Comparison of ENCODE assay signal across 1 cellular context in the genomic region with DNA sequence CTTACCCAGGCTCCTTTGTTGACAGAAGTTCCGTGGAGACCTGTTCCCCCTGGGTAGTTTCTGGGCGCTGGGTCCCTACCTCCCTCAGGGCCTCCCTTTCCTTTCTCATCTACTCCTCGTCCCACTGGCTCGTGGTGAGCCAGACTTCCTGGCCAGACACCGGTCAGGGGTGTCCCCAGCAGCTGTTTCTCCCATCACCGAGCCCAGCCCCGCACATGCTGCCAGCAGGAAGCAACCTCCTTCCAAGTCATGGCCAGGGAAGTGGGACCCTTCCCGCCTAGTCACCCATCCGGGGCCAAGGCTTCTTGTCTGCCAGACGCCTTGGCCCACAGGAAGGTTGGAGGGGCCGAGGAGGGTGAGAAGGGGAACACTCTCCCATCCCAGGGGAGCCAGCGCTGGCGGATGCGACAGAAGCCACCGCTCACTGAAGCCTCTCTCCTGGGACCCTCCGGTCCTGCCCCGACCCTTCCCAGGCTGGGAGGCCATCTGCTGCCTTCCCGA.
TF ChIP-seq lines count a peak whose summit lies in the region.

No MANE protein-coding gene starts in this region.

TF ChIP-seq in WTC11, 78 proteins besides CTCF, POLR2A, EP300 and RAD21 (continued from another document):
- TF ChIP-seq, protein P1, sequence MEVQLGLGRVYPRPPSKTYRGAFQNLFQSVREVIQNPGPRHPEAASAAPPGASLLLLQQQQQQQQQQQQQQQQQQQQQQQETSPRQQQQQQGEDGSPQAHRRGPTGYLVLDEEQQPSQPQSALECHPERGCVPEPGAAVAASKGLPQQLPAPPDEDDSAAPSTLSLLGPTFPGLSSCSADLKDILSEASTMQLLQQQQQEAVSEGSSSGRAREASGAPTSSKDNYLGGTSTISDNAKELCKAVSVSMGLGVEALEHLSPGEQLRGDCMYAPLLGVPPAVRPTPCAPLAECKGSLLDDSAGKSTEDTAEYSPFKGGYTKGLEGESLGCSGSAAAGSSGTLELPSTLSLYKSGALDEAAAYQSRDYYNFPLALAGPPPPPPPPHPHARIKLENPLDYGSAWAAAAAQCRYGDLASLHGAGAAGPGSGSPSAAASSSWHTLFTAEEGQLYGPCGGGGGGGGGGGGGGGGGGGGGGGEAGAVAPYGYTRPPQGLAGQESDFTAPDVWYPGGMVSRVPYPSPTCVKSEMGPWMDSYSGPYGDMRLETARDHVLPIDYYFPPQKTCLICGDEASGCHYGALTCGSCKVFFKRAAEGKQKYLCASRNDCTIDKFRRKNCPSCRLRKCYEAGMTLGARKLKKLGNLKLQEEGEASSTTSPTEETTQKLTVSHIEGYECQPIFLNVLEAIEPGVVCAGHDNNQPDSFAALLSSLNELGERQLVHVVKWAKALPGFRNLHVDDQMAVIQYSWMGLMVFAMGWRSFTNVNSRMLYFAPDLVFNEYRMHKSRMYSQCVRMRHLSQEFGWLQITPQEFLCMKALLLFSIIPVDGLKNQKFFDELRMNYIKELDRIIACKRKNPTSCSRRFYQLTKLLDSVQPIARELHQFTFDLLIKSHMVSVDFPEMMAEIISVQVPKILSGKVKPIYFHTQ (CRISPR knock-in tag; IDR thresholded peaks at IDR 0.05) = no peak
- TF ChIP-seq PRDM15 (CRISPR knock-in tag; IDR thresholded peaks at IDR 0.05) = no peak
- TF ChIP-seq NR3C1 (CRISPR knock-in tag; conservative IDR thresholded peaks at IDR 0.05; ENCODE audit: low read depth) = no peak
- no peak for TF ChIP-seq GRHL2 (CRISPR knock-in tag; IDR thresholded peaks at IDR 0.05; ENCODE audit: insufficient replicate concordance, severe bottlenecking)
